In genomic region chr1:153658400-153659174, GRCh38 we compare ENCODE assay signal across 1 cellular context.
TF ChIP-seq lines count a peak whose summit lies in the region.

TSS of gene SNAPIN (plus strand) at chr1:153658703. CDS start at chr1:153658744, 41 bp downstream.

TF ChIP-seq in K562, 482 proteins besides CTCF, POLR2A, EP300 and RAD21 (continued from another document and continues in another):
- peak; percentile 77 for TF ChIP-seq ZNF592 (IDR thresholded peaks at IDR 0.05)
- no peak for TF ChIP-seq ZBTB9 (CRISPR knock-in tag; IDR thresholded peaks at IDR 0.05)
- TF ChIP-seq ZNF551 (CRISPR knock-in tag; IDR thresholded peaks at IDR 0.05) = no peak
- TF ChIP-seq NR1H2 (CRISPR knock-in tag; IDR thresholded peaks at IDR 0.05) = no peak
- no peak for TF ChIP-seq SETDB1 (IDR thresholded peaks at IDR 0.05; ENCODE audit: low read length)
- TF ChIP-seq CCNT2 (IDR thresholded peaks at IDR 0.05; ENCODE audit: borderline replicate concordance, extremely low read depth, insufficient read length, low read depth, low read length) = peak; percentile 74
- 0 out of 2 replicates have a peak, but pooled peaks have one; percentile 21 for TF ChIP-seq POLR2H (tag; IDR thresholded peaks at IDR 0.05; ENCODE audit: low read depth)
- TF ChIP-seq CREB3L1 (IDR thresholded peaks at IDR 0.05; ENCODE audit: borderline replicate concordance, low read depth) = peak; percentile 81; the same call in 1 of the 2 replicates
- no peak for TF ChIP-seq ZNF766 (CRISPR knock-in tag; conservative IDR thresholded peaks at IDR 0.05)
- TF ChIP-seq ZC3H8 (IDR thresholded peaks at IDR 0.05) = no peak
- TF ChIP-seq ZNF436 (CRISPR knock-in tag; IDR thresholded peaks at IDR 0.05) = no peak
- no peak for TF ChIP-seq RNF2 (IDR thresholded peaks at IDR 0.05)
- TF ChIP-seq ZNF140 (CRISPR knock-in tag; IDR thresholded peaks at IDR 0.05) = no peak
- TF ChIP-seq NFE2L1 (tag; IDR thresholded peaks at IDR 0.05; ENCODE audit: borderline replicate concordance, low read depth) = no peak
- TF ChIP-seq GATAD2B (IDR thresholded peaks at IDR 0.05; ENCODE audit: borderline replicate concordance) = 0 out of 2 replicates have a peak, but pooled peaks have one; percentile 23
- no peak for TF ChIP-seq RAD51 (IDR thresholded peaks at IDR 0.05; ENCODE audit: borderline replicate concordance, low read depth)
- TF ChIP-seq IRF2 (CRISPR knock-in tag; IDR thresholded peaks at IDR 0.05) = no peak
- TF ChIP-seq ZEB2 (IDR thresholded peaks at IDR 0.05) = no peak
- TF ChIP-seq FOXK1 (CRISPR knock-in tag; IDR thresholded peaks at IDR 0.05; ENCODE audit: borderline replicate concordance) = no peak
- TF ChIP-seq ZNF175 (CRISPR knock-in tag; IDR thresholded peaks at IDR 0.05; ENCODE audit: low read depth) = 0 out of 2 replicates have a peak, but pooled peaks have one; percentile 64
- TF ChIP-seq ZNF431 (CRISPR knock-in tag; IDR thresholded peaks at IDR 0.05) = no peak
- TF ChIP-seq USF1 (CRISPR knock-in tag; IDR thresholded peaks at IDR 0.05) = no peak
- no peak for TF ChIP-seq ZNF398 (CRISPR knock-in tag; IDR thresholded peaks at IDR 0.05)
- TF ChIP-seq RCOR1 (IDR thresholded peaks at IDR 0.05; ENCODE audit: borderline replicate concordance in 1 of 2, low read depth in 2 of 2, low read length in 2 of 2) = no peak
- peak; percentile 87 for TF ChIP-seq ETS1 (conservative IDR thresholded peaks at IDR 0.05; ENCODE audit: control insufficient read depth, low read depth, low read length)
- no peak for TF ChIP-seq ZBTB8A (IDR thresholded peaks at IDR 0.05; ENCODE audit: partially characterized antibody)
- no peak for TF ChIP-seq NFIX (CRISPR knock-in tag; IDR thresholded peaks at IDR 0.05; ENCODE audit: low read depth)
- TF ChIP-seq NKRF (IDR thresholded peaks at IDR 0.05; ENCODE audit: borderline replicate concordance) = no peak; the same call in 1 of the 2 replicates
- no peak for TF ChIP-seq SREBF2 (CRISPR knock-in tag; IDR thresholded peaks at IDR 0.05)
- no peak for TF ChIP-seq HMGXB4 (CRISPR knock-in tag; IDR thresholded peaks at IDR 0.05)
- peak; percentile 66; the same call in 1 of the 2 replicates for TF ChIP-seq MBD2 (IDR thresholded peaks at IDR 0.05; ENCODE audit: borderline replicate concordance, low read depth)
- no peak for TF ChIP-seq FOXP4 (CRISPR knock-in tag; IDR thresholded peaks at IDR 0.05; ENCODE audit: borderline replicate concordance)
- TF ChIP-seq SPI1 (IDR thresholded peaks at IDR 0.05; ENCODE audit: borderline replicate concordance, low read depth, low read length) = 0 out of 2 replicates have a peak, but pooled peaks have one; percentile 8
- TF ChIP-seq GTF3C2 (IDR thresholded peaks at IDR 0.05; ENCODE audit: borderline replicate concordance, extremely low read depth, insufficient read length) = no peak
- peak; percentile 52 for TF ChIP-seq PCBP1 (IDR thresholded peaks at IDR 0.05; ENCODE audit: low read depth, low read length, poor library complexity, severe bottlenecking)
- no peak for TF ChIP-seq IFI16 (CRISPR knock-in tag; IDR thresholded peaks at IDR 0.05)
